In the genomic region with DNA sequence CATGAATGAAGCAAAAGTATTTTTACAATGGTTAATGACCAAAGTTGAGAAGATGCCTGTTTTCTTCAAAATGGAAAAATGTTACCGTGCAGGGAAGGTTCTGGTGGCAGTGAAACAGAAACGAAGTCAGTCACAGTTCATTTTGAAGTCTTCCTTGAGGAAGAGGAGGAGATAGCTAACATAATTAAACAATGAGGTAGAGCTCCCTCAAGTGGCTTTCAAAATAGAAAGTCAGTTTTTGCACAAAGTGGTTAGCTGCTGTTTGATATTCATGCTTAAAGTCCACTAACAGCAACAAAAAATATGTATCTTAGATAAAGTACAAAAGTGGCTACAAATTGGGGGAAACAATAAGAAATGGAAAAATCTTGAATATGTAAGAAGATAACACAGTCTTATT, we compare ENCODE assay signal across 1 cellular context.
TF ChIP-seq lines count a peak whose summit lies in the region.

No MANE protein-coding gene starts in this region.

TF ChIP-seq in WTC11, 78 proteins besides CTCF, POLR2A, EP300 and RAD21 (continued from another document):
- TF ChIP-seq, protein P1, sequence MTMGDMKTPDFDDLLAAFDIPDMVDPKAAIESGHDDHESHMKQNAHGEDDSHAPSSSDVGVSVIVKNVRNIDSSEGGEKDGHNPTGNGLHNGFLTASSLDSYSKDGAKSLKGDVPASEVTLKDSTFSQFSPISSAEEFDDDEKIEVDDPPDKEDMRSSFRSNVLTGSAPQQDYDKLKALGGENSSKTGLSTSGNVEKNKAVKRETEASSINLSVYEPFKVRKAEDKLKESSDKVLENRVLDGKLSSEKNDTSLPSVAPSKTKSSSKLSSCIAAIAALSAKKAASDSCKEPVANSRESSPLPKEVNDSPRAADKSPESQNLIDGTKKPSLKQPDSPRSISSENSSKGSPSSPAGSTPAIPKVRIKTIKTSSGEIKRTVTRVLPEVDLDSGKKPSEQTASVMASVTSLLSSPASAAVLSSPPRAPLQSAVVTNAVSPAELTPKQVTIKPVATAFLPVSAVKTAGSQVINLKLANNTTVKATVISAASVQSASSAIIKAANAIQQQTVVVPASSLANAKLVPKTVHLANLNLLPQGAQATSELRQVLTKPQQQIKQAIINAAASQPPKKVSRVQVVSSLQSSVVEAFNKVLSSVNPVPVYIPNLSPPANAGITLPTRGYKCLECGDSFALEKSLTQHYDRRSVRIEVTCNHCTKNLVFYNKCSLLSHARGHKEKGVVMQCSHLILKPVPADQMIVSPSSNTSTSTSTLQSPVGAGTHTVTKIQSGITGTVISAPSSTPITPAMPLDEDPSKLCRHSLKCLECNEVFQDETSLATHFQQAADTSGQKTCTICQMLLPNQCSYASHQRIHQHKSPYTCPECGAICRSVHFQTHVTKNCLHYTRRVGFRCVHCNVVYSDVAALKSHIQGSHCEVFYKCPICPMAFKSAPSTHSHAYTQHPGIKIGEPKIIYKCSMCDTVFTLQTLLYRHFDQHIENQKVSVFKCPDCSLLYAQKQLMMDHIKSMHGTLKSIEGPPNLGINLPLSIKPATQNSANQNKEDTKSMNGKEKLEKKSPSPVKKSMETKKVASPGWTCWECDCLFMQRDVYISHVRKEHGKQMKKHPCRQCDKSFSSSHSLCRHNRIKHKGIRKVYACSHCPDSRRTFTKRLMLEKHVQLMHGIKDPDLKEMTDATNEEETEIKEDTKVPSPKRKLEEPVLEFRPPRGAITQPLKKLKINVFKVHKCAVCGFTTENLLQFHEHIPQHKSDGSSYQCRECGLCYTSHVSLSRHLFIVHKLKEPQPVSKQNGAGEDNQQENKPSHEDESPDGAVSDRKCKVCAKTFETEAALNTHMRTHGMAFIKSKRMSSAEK (CRISPR knock-in tag; IDR thresholded peaks at IDR 0.05; ENCODE audit: borderline replicate concordance): no peak
- no peak for TF ChIP-seq IRF2 (CRISPR knock-in tag; IDR thresholded peaks at IDR 0.05; ENCODE audit: borderline replicate concordance, low read depth)
- TF ChIP-seq, protein P2, sequence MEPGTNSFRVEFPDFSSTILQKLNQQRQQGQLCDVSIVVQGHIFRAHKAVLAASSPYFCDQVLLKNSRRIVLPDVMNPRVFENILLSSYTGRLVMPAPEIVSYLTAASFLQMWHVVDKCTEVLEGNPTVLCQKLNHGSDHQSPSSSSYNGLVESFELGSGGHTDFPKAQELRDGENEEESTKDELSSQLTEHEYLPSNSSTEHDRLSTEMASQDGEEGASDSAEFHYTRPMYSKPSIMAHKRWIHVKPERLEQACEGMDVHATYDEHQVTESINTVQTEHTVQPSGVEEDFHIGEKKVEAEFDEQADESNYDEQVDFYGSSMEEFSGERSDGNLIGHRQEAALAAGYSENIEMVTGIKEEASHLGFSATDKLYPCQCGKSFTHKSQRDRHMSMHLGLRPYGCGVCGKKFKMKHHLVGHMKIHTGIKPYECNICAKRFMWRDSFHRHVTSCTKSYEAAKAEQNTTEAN (CRISPR knock-in tag; IDR thresholded peaks at IDR 0.05): no peak
- no peak for TF ChIP-seq AR (CRISPR knock-in tag; IDR thresholded peaks at IDR 0.05)
- TF ChIP-seq PRDM15 (CRISPR knock-in tag; IDR thresholded peaks at IDR 0.05): no peak
- no peak for TF ChIP-seq NR1H2 (CRISPR knock-in tag; IDR thresholded peaks at IDR 0.05)
- no peak for TF ChIP-seq ATF2 (CRISPR knock-in tag; IDR thresholded peaks at IDR 0.05; ENCODE audit: borderline replicate concordance, low read depth)
- no peak for TF ChIP-seq CBFB (CRISPR knock-in tag; IDR thresholded peaks at IDR 0.05; ENCODE audit: low read depth)
- no peak for TF ChIP-seq TEAD4 (CRISPR knock-in tag; IDR thresholded peaks at IDR 0.05)
- TF ChIP-seq CDX4 (CRISPR knock-in tag; IDR thresholded peaks at IDR 0.05; ENCODE audit: borderline replicate concordance): no peak
- TF ChIP-seq JAZF1 (CRISPR knock-in tag; IDR thresholded peaks at IDR 0.05): no peak
- TF ChIP-seq STAT6 (CRISPR knock-in tag; conservative IDR thresholded peaks at IDR 0.05; ENCODE audit: low read depth): no peak
- TF ChIP-seq USF2 (CRISPR knock-in tag; IDR thresholded peaks at IDR 0.05): no peak
- no peak for TF ChIP-seq SOX15 (CRISPR knock-in tag; IDR thresholded peaks at IDR 0.05)
- TF ChIP-seq MXD4 (CRISPR knock-in tag; IDR thresholded peaks at IDR 0.05; ENCODE audit: borderline replicate concordance): no peak
- no peak for TF ChIP-seq ETV6 (CRISPR knock-in tag; IDR thresholded peaks at IDR 0.05)
TF ChIP-seq in WTC11: peak in this region for 0.
